ENCODE assay signal across 31 cellular contexts in genomic region chr16:245105-245504, GRCh38. TPM values are rescaled to one million over a fixed set of nuclear protein-coding genes. Genes with fewer than 3 reads are reported as not detected.
"Had no signal": no experiment of that assay in that cellular context is flagged by ENCODE, and none has a peak within 500 bp of the region (broad histone marks: within the 10 kb centered on the region; RNA-seq: fewer than 3 reads in every experiment).

No MANE protein-coding gene starts in this region.

- H3K4me1 Mint-ChIP-seq: activated naive CD8-positive, alpha-beta T cell treated with anti-CD3 and anti-CD28 coated beads, Interleukin-2, amount 10 ng/mL, durations not matched to agents 7 days and 5 days had no signal

- H3K36me3 ChIP-seq: cardiac muscle cell, right lobe of liver, thoracic aorta, uterus, WERI-Rb-1 had no signal

- H3K9me3 Mint-ChIP-seq: activated CD4-positive, alpha-beta memory T cell treated with anti-CD3 and anti-CD28 coated beads for 36 hours; activated CD4-positive, alpha-beta T cell treated with anti-CD3 and anti-CD28 coated beads, Interleukin-2, amount 10 ng/mL, durations not matched to agents 24 days and 14 days; activated naive CD4-positive, alpha-beta T cell treated with anti-CD3 and anti-CD28 coated beads, Interleukin-2, amount 10 ng/mL, durations not matched to agents 7 days and 5 days; activated naive CD8-positive, alpha-beta T cell treated with anti-CD3 and anti-CD28 coated beads, Interleukin-2, amount 10 ng/mL, durations not matched to agents 7 days and 5 days; brain; endodermal cell; type B pancreatic cell had no signal

- H3K27me3 ChIP-seq: ascending aorta, cardiac muscle cell, esophagus muscularis mucosa, foreskin keratinocyte, left lung, right lobe of liver, uterus had no signal

- DNase-seq: activated CD4-positive, alpha-beta memory T cell treated with anti-CD3 and anti-CD28 coated beads for 36 hours; activated CD4-positive, alpha-beta T cell treated with anti-CD3 and anti-CD28 coated beads, Interleukin-2, amount 10 ng/mL, durations not matched to agents 24 days and 14 days; activated CD4-positive, CD25-positive, alpha-beta regulatory T cell treated with anti-CD3 and anti-CD28 coated beads, Interleukin-2, amount 50 U/mL, for 72 hours; activated CD8-positive, alpha-beta memory T cell treated with anti-CD3 and anti-CD28 coated beads, Interleukin-2, amount 50 U/mL, for 4 hours; activated gamma-delta T cell; activated naive CD4-positive, alpha-beta T cell treated with anti-CD3 and anti-CD28 coated beads, Interleukin-2, amount 10 ng/mL, durations not matched to agents 7 days and 5 days; activated naive CD8-positive, alpha-beta T cell treated with anti-CD3 and anti-CD28 coated beads, Interleukin-2, amount 10 ng/mL, durations not matched to agents 7 days and 5 days; activated T-cell treated with anti-CD3 and anti-CD28 coated beads, Interleukin-2, amount 50 U/mL, for 1 hour; cortex of kidney; endodermal cell; foreskin keratinocyte; lower lobe of right lung; mesenchymal stem cell; stimulated activated CD4-positive, alpha-beta T cell treated with anti-CD3 and anti-CD28 coated beads, Interleukin-12 subunit alpha, Interleukin-12 subunit beta, amount 100 ng/mL, for 4 hours; stimulated activated CD4-positive, alpha-beta T cell treated with anti-CD3 and anti-CD28 coated beads, Interleukin-4, amount 100 ng/mL, for 1 hour; stimulated activated naive CD8-positive, alpha-beta T cell treated with anti-CD3 and anti-CD28 coated beads, Interleukin-15, Interleukin-2, amounts not matched to agents 100 U/mL and 50 U/mL, for 24 hours; uterus; WERI-Rb-1 had no signal

- ATAC-seq: foreskin keratinocyte; left lung; lower lobe of right lung; right lobe of liver; stimulated activated naive CD8-positive, alpha-beta T cell treated with anti-CD3 and anti-CD28 coated beads, Interleukin-15, Interleukin-2, amounts not matched to agents 100 U/mL and 50 U/mL, for 24 hours had no signal

- H3K27ac Mint-ChIP-seq: activated CD4-positive, alpha-beta memory T cell treated with anti-CD3 and anti-CD28 coated beads for 36 hours; activated CD4-positive, alpha-beta T cell treated with anti-CD3 and anti-CD28 coated beads, Interleukin-2, amount 10 ng/mL, durations not matched to agents 24 days and 14 days; activated naive CD4-positive, alpha-beta T cell treated with anti-CD3 and anti-CD28 coated beads, Interleukin-2, amount 10 ng/mL, durations not matched to agents 7 days and 5 days; activated naive CD8-positive, alpha-beta T cell treated with anti-CD3 and anti-CD28 coated beads, Interleukin-2, amount 10 ng/mL, durations not matched to agents 7 days and 5 days; endodermal cell; type B pancreatic cell had no signal

- H3K9me3 ChIP-seq: ascending aorta, esophagus muscularis mucosa, left lung, lower lobe of right lung, right lobe of liver, thoracic aorta, uterus had no signal

- H3K4me3 Mint-ChIP-seq: activated CD4-positive, alpha-beta memory T cell treated with anti-CD3 and anti-CD28 coated beads for 36 hours; activated CD4-positive, alpha-beta T cell treated with anti-CD3 and anti-CD28 coated beads, Interleukin-2, amount 10 ng/mL, durations not matched to agents 24 days and 14 days; activated naive CD4-positive, alpha-beta T cell treated with anti-CD3 and anti-CD28 coated beads, Interleukin-2, amount 10 ng/mL, durations not matched to agents 7 days and 5 days; activated naive CD8-positive, alpha-beta T cell treated with anti-CD3 and anti-CD28 coated beads, Interleukin-2, amount 10 ng/mL, durations not matched to agents 7 days and 5 days; brain; endodermal cell; type B pancreatic cell had no signal

- H3K27me3 Mint-ChIP-seq: activated CD4-positive, alpha-beta memory T cell treated with anti-CD3 and anti-CD28 coated beads for 36 hours; activated CD4-positive, alpha-beta T cell treated with anti-CD3 and anti-CD28 coated beads, Interleukin-2, amount 10 ng/mL, durations not matched to agents 24 days and 14 days; activated naive CD4-positive, alpha-beta T cell treated with anti-CD3 and anti-CD28 coated beads, Interleukin-2, amount 10 ng/mL, durations not matched to agents 7 days and 5 days; activated naive CD8-positive, alpha-beta T cell treated with anti-CD3 and anti-CD28 coated beads, Interleukin-2, amount 10 ng/mL, durations not matched to agents 7 days and 5 days; brain; type B pancreatic cell had no signal

- H3K27ac ChIP-seq: ascending aorta, cardiac muscle cell, esophagus muscularis mucosa, foreskin keratinocyte, left lung, lower lobe of right lung, right lobe of liver, thoracic aorta, uterus, WERI-Rb-1 had no signal

- H3K4me3 ChIP-seq: ascending aorta, cardiac muscle cell, esophagus muscularis mucosa, left lung, lower lobe of right lung, right lobe of liver, thoracic aorta, uterus had no signal

- H3K4me1 ChIP-seq: ascending aorta, foreskin keratinocyte, lower lobe of right lung, right lobe of liver, uterus had no signal

- H3K36me3 Mint-ChIP-seq: activated CD4-positive, alpha-beta memory T cell treated with anti-CD3 and anti-CD28 coated beads for 36 hours; activated naive CD4-positive, alpha-beta T cell treated with anti-CD3 and anti-CD28 coated beads, Interleukin-2, amount 10 ng/mL, durations not matched to agents 7 days and 5 days; activated naive CD8-positive, alpha-beta T cell treated with anti-CD3 and anti-CD28 coated beads, Interleukin-2, amount 10 ng/mL, durations not matched to agents 7 days and 5 days had no signal

RNA-seq across cellular contexts. Expression of gene RGS11, which starts 30.6 kb away (rescaled TPM):
- total RNA-seq: activated naive CD8-positive, alpha-beta T cell treated with anti-CD3 and anti-CD28 coated beads, Interleukin-2, amount 10 ng/mL, durations not matched to agents 7 days and 5 days; foreskin keratinocyte; mononuclear cell had no signal

RNA-seq across cellular contexts. Expression of gene ARHGDIG, which starts 35.3 kb away (rescaled TPM):
- total RNA-seq: activated CD4-positive, alpha-beta memory T cell treated with anti-CD3 and anti-CD28 coated beads for 36 hours; activated CD4-positive, alpha-beta T cell treated with anti-CD3 and anti-CD28 coated beads, Interleukin-2, amount 10 ng/mL, durations not matched to agents 24 days and 14 days; activated CD8-positive, alpha-beta memory T cell treated with anti-CD3 and anti-CD28 coated beads for 36 hours; activated naive CD8-positive, alpha-beta T cell treated with anti-CD3 and anti-CD28 coated beads, Interleukin-2, amount 10 ng/mL, durations not matched to agents 7 days and 5 days; ascending aorta; foreskin keratinocyte; lower lobe of right lung; mononuclear cell; renal cortical epithelial cell; right lobe of liver; subcutaneous adipose tissue; T-helper 1 cell treated with Interleukin-12 subunit alpha and Interleukin-12 subunit beta and Interleukin-4 antibody, amounts not matched to agents 30 ng/mL and 1 ng/mL, for 36 hours; thoracic aorta had no signal
- polyA plus RNA-seq: foreskin keratinocyte had no signal

RNA-seq across cellular contexts. Expression of gene PDIA2, which starts 37.9 kb away (rescaled TPM):
- total RNA-seq: activated CD4-positive, alpha-beta memory T cell treated with anti-CD3 and anti-CD28 coated beads for 36 hours; activated CD4-positive, alpha-beta T cell treated with anti-CD3 and anti-CD28 coated beads, Interleukin-2, amount 10 ng/mL, durations not matched to agents 24 days and 14 days; activated CD8-positive, alpha-beta memory T cell treated with anti-CD3 and anti-CD28 coated beads for 36 hours; ascending aorta; lower lobe of right lung; mononuclear cell; renal cortical epithelial cell; right lobe of liver; T-helper 1 cell treated with Interleukin-12 subunit alpha and Interleukin-12 subunit beta and Interleukin-4 antibody, amounts not matched to agents 30 ng/mL and 1 ng/mL, for 36 hours had no signal
